8 cellular contexts compared by ENCODE assay signal in genomic region chr22:43151251-43152000, GRCh38. TPM values are rescaled to one million over a fixed set of nuclear protein-coding genes. Genes with fewer than 3 reads are reported as not detected.
DNase-seq lines count a peak whose midpoint lies in the region; ATAC-seq and TF ChIP-seq lines count a peak whose summit lies in the region.

TSS of gene TSPO (plus strand) at chr22:43151559. CDS start at chr22:43159239, 7,680 bp downstream.

- H3K4me1 ChIP-seq in iPS-18a (ENCODE audit: control insufficient read depth, low read depth, low read length) (peaks cover 5% of the 10 kb centered on the region), gastrocnemius medialis (peaks cover 13 to 27% of the 10 kb centered on the region in 2 donors)

- H3K27me3 ChIP-seq in iPS-18a (ENCODE audit: control insufficient read depth, insufficient read depth, low read length) (peaks cover 24% of the 10 kb centered on the region), gastrocnemius medialis (no peaks in the 10 kb centered on the region)

- intact Hi-C loops in gastrocnemius medialis (cut with DNase I; ENCODE audit: low total_unique reads) = loop anchor here (1.0 kb wide), 1 partner anchor 8 kb away; the partner anchor contains the start of gene MCAT

- ATAC-seq in gastrocnemius medialis (peak; percentile 80 to 82), HG02870 (IDR thresholded peaks at IDR 0.05; ENCODE audit: unreplicated experiment) (no peak), GM19035 (IDR thresholded peaks at IDR 0.05; ENCODE audit: unreplicated experiment) (no peak)

- no peak for TF ChIP-seq CTCF in gastrocnemius medialis (IDR thresholded peaks at IDR 0.05 in 4 of 5, conservative IDR thresholded peaks at IDR 0.05 in 1 of 5)

- H3K9me3 ChIP-seq in iPS-18a (ENCODE audit: control insufficient read depth, low read depth, low read length) (no peaks in the 10 kb centered on the region), gastrocnemius medialis (no peaks in the 10 kb centered on the region)

- H3K9ac ChIP-seq in iPS-18a (ENCODE audit: low read length) = no peak within 1 kb of the TSS

- in situ Hi-C loops in T47D (cut with HindIII; ENCODE audit: low pct_unique_long_range_greater_than_20kb, low sequenced_read_pairs) = no loop called here
- in situ Hi-C loops in gastrocnemius medialis (cut with MboI; ENCODE audit: low sequenced_read_pairs in 4 of 4) = no loop called here

- peak; percentile 69 to 72 for TF ChIP-seq POLR2A in gastrocnemius medialis (IDR thresholded peaks at IDR 0.05)

- no peaks in the 10 kb centered on the region for H3K36me3 ChIP-seq in iPS-18a (ENCODE audit: control insufficient read depth, low read depth, low read length)
- no peaks in the 10 kb centered on the region for H3K36me3 ChIP-seq in gastrocnemius medialis

- H3K4me3 ChIP-seq in iPS-18a (ENCODE audit: low read length) = peak within 1 kb of the TSS; percentile 56
- peak within 1 kb of the TSS; percentile 73 to 87 (median 79) for H3K4me3 ChIP-seq in gastrocnemius medialis

- H3K27ac ChIP-seq in iPS-18a (ENCODE audit: low read length) (no peak within 1 kb of the TSS), gastrocnemius medialis (peak within 1 kb of the TSS; percentile 74 to 85 (median 81))

- DNase-seq in CMK (ENCODE audit: low read depth) = peak; percentile 45
- peak; percentile 30 for DNase-seq in HT1080 (ENCODE audit: low read depth)
- peak; percentile 62 for DNase-seq in UCSD-AML1 (lab: John Stamatoyannopoulos, UW; ENCODE audit: unreplicated experiment)
- peak; percentile 53 to 77 for DNase-seq in T47D (ENCODE audit: low read depth in 1 of 2, low spot score in 1 of 2)
- DNase-seq in gastrocnemius medialis = peak; percentile 59 to 75

RNA-seq across cellular contexts. Expression of gene TSPO, which starts in this region (rescaled TPM):
- 304 and 404 TPM in 2 replicates for total RNA-seq in HT1080 (2014; rRNA removed; shearing (Covaris generic))
- 423 and 488 TPM in 2 replicates for polyA plus RNA-seq in HT1080 (2015; cell fraction: cytosol; rRNA removed)
- polyA plus RNA-seq in HT1080 (2015; cell fraction: nucleus; rRNA removed) = 188 and 206 TPM in 2 replicates
- total RNA-seq in gastrocnemius medialis = 100 to 1,000 TPM; 101 to 174 (median 113) TPM

Comparison
In these comparisons a context has a peak if more than half of its experiments do, and no peak if none do; other contexts are left out.
1. ATAC-seq: peak in gastrocnemius medialis (2 of 2); none in HG02870 (single experiment) and GM19035 (single experiment).
2. Peak in every context shown above with its lines, with median percentiles within 50 percentile points of each other: DNase-seq.